ENCODE assay signal across 8 cellular contexts in the genomic region with DNA sequence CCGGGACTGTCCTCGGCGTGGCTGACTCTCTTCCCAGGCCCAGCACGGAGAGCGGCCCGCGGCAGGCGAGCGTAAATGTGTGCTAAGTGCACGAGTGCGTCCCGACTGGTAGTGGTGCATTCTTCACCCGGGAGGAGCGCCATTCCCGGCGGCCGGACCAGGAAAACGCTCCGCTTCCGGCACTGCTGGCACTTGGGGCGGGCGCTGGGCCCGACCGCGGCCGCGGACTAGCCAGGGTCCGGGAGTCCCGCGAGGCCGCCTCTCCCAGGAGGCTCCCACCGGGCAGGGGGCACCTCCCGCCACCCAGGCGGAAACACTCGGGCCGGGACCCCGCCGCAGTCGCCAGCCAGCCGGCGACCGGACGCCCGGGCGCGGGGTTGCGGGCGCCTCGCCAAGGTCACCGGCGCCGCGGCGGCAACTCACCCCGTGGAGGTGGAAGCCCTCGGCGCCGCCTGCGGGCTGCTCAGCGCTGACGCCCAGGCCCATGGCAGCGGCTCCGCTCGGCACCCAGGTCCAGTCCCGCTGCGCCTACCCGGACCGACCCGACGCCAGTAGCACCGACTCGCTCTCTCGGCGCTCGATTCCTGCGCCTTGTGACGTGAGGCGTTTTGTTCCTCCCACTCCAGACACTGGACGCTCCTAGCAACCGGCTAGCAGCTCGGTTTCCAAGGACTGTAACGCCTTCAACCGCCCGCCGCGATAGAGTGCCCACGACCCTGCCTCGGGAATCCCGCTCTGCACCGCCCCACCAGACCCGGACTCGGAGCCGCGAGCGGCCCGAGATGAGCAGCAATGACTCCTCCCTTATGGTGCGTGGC. TPM values are rescaled to one million over a fixed set of nuclear protein-coding genes. Genes with fewer than 3 reads are reported as not detected.
DNase-seq lines count a peak whose midpoint lies in the region; ATAC-seq and TF ChIP-seq lines count a peak whose summit lies in the region.

A gene (minus strand): TSS at position 572 of the 818 bp plus-strand sequence. CDS start 86 bp downstream, at position 486.
A gene with protein sequence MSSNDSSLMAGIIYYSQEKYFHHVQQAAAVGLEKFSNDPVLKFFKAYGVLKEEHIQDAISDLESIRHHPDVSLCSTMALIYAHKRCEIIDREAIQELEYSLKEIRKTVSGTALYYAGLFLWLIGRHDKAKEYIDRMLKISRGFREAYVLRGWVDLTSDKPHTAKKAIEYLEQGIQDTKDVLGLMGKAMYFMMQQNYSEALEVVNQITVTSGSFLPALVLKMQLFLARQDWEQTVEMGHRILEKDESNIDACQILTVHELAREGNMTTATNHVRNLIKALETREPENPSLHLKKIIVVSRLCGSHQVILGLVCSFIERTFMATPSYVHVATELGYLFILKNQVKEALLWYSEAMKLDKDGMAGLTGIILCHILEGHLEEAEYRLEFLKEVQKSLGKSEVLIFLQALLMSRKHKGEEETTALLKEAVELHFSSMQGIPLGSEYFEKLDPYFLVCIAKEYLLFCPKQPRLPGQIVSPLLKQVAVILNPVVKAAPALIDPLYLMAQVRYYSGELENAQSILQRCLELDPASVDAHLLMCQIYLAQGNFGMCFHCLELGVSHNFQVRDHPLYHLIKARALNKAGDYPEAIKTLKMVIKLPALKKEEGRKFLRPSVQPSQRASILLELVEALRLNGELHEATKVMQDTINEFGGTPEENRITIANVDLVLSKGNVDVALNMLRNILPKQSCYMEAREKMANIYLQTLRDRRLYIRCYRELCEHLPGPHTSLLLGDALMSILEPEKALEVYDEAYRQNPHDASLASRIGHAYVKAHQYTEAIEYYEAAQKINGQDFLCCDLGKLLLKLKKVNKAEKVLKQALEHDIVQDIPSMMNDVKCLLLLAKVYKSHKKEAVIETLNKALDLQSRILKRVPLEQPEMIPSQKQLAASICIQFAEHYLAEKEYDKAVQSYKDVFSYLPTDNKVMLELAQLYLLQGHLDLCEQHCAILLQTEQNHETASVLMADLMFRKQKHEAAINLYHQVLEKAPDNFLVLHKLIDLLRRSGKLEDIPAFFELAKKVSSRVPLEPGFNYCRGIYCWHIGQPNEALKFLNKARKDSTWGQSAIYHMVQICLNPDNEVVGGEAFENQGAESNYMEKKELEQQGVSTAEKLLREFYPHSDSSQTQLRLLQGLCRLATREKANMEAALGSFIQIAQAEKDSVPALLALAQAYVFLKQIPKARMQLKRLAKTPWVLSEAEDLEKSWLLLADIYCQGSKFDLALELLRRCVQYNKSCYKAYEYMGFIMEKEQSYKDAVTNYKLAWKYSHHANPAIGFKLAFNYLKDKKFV (N-terminal part only) (plus strand): TSS at position 625 of the 818 bp plus-strand sequence. CDS start 158 bp downstream, at position 783.

- no peaks in the 10 kb centered on the region for H3K4me1 ChIP-seq in colonic mucosa

- peak within 1 kb of the TSS; percentile 77 for H3K27ac Mint-ChIP-seq in activated CD4-positive, alpha-beta T cell treated with anti-CD3 and anti-CD28 coated beads for 36 hours

- no peaks in the 10 kb centered on the region for H3K27me3 Mint-ChIP-seq in activated CD4-positive, alpha-beta T cell treated with anti-CD3 and anti-CD28 coated beads for 36 hours

- H3K9ac ChIP-seq in colonic mucosa (ENCODE audit: low read depth in 2 of 2, low read length in 2 of 2) = peak within 1 kb of the TSS; percentile 90 to 96

- H3K36me3 Mint-ChIP-seq in activated CD4-positive, alpha-beta T cell treated with anti-CD3 and anti-CD28 coated beads for 36 hours (ENCODE audit: low read depth) = peaks cover 1% of the 10 kb centered on the region

- POLR2A ChIA-PET in AG04450 (lab: Yijun Ruan, JAX) = interaction anchor here (0.7 to 1.5 kb wide), 4 partner anchors 9 to 70 kb away, joined by 4 to 7 read pairs (median 6); no protein-coding TSS in a partner anchor
- POLR2A ChIA-PET in activated CD4-positive, alpha-beta T cell treated with anti-CD3 and anti-CD28 coated beads for 36 hours (lab: Charles Lee) = interaction anchor here (1.0 kb wide), 1 partner anchor 43 kb away, joined by 5 read pairs; no protein-coding TSS in a partner anchor

- H3K36me3 ChIP-seq in colonic mucosa = no peaks in the 10 kb centered on the region

- ATAC-seq in GM18858 (IDR thresholded peaks at IDR 0.05; ENCODE audit: unreplicated experiment) (peak; percentile 34), HG03103 (IDR thresholded peaks at IDR 0.05; ENCODE audit: low read depth, unreplicated experiment) (peak; percentile 30), left colon (peak; percentile 88)
- ATAC-seq in activated CD4-positive, alpha-beta T cell treated with anti-CD3 and anti-CD28 coated beads for 36 hours = peak; percentile 70

- intact Hi-C loops in activated CD4-positive, alpha-beta T cell treated with anti-CD3 and anti-CD28 coated beads for 36 hours (cut with DNase I, micrococcal nuclease) = loop anchor here (1.0 to 10.0 kb wide), 5 partner anchors 56 to 278 kb away; a partner anchor contains a TSS
- intact Hi-C loops in colonic mucosa (cut with DNase I) (no loop called here), left colon (cut with DNase I, micrococcal nuclease) (no loop called here)

- H3K9me3 ChIP-seq in AG04450 (ENCODE audit: control insufficient read depth, insufficient read depth, low read length) = no peaks in the 10 kb centered on the region; the same call in 1 of the 2 replicates
- no peaks in the 10 kb centered on the region for H3K9me3 ChIP-seq in colonic mucosa

- TF ChIP-seq CTCF in AG04450 (IDR thresholded peaks at IDR 0.05; ENCODE audit: low read depth, low read length) (no peak), colonic mucosa (IDR thresholded peaks at IDR 0.05) (no peak)

- DNase-seq in AG04450 (ENCODE audit: low read depth, low spot score) (peak; percentile 58), NCI-H226 (peak; percentile 87), colonic mucosa (peak; percentile 93), left colon (peak; percentile 90)
- DNase-seq in activated CD4-positive, alpha-beta T cell treated with anti-CD3 and anti-CD28 coated beads for 36 hours = peak; percentile 80
- peak; percentile 29 to 56 (median 44) for DNase-seq in stimulated activated CD4-positive, alpha-beta T cell treated with anti-CD3 and anti-CD28 coated beads, Interleukin-1b, Interleukin-23, amount 100 ng/mL, for 24 hours (ENCODE audit: low read depth in 4 of 4, low spot score in 1 of 4)

- H3K27ac ChIP-seq in AG04450 (ENCODE audit: low read depth, low read length) (peak within 1 kb of the TSS; percentile 70), colonic mucosa (peak within 1 kb of the TSS; percentile 94)

- H3K4me3 ChIP-seq in AG04450 (ENCODE audit: low read depth, low read length) (peak within 1 kb of the TSS; percentile 92), colonic mucosa (peak within 1 kb of the TSS; percentile 91)

- CTCF ChIA-PET in AG04450 (lab: Charles Lee) = interaction anchor here (1.5 to 2.9 kb wide), 5 partner anchors 18 to 185 kb away, joined by 4 to 19 read pairs (median 12); no protein-coding TSS in a partner anchor
- CTCF ChIA-PET in activated CD4-positive, alpha-beta T cell treated with anti-CD3 and anti-CD28 coated beads for 36 hours (lab: Charles Lee) = interaction anchor here (0.6 to 5.3 kb wide), 5 partner anchors 11 to 184 kb away, joined by 3 to 29 read pairs (median 7); no protein-coding TSS in a partner anchor

- peaks cover 36% of the 10 kb centered on the region for H3K4me1 Mint-ChIP-seq in activated CD4-positive, alpha-beta T cell treated with anti-CD3 and anti-CD28 coated beads for 36 hours

- peak within 1 kb of the TSS; percentile 83 for H3K4me3 Mint-ChIP-seq in activated CD4-positive, alpha-beta T cell treated with anti-CD3 and anti-CD28 coated beads for 36 hours

- H3K27me3 ChIP-seq in AG04450 (ENCODE audit: control insufficient read depth, insufficient read depth, low read length) (no peaks in the 10 kb centered on the region), colonic mucosa (no peaks in the 10 kb centered on the region)

- no peaks in the 10 kb centered on the region for H3K9me3 Mint-ChIP-seq in activated CD4-positive, alpha-beta T cell treated with anti-CD3 and anti-CD28 coated beads for 36 hours (ENCODE audit: low read depth)

RNA-seq across cellular contexts. Expression of the first gene that starts in this region (rescaled TPM):
- 43.7 and 47.6 TPM in 2 replicates for polyA plus RNA-seq in AG04450 (2011; rRNA removed)
- 45.7 and 60.5 TPM in 2 replicates for polyA minus RNA-seq in AG04450 (2011; rRNA and poly(A)+ RNA removed)
- total RNA-seq in activated CD4-positive, alpha-beta T cell treated with anti-CD3 and anti-CD28 coated beads for 36 hours = 10 to 100 TPM; 23.0 to 23.8 TPM
- total RNA-seq in colonic mucosa = 100 to 1,000 TPM in 1 of 2 donors, 10 to 100 TPM in 1; 84.2 to 106 TPM
- 100 to 1,000 TPM in 1 of 2 donors, 10 to 100 TPM in 1; 86.8 to 106 TPM for total RNA-seq in left colon

RNA-seq across cellular contexts. Expression of the second gene that starts in this region (rescaled TPM):
- 1.6 and 2.8 TPM in 2 replicates for polyA plus RNA-seq in AG04450 (2011; rRNA removed)
- polyA minus RNA-seq in AG04450 (2011; rRNA and poly(A)+ RNA removed) = 3.0 and 4.2 TPM in 2 replicates
- total RNA-seq in activated CD4-positive, alpha-beta T cell treated with anti-CD3 and anti-CD28 coated beads for 36 hours = 1 to 10 TPM; 1.8 to 2.3 TPM
- total RNA-seq in colonic mucosa (1 to 10 TPM; 2.8 to 6.1 TPM), left colon (1 to 10 TPM; 4.5 to 8.3 TPM)

Comparison
In these comparisons a context has a peak if more than half of its experiments do, and no peak if none do; other contexts are left out.
1. Peak in every context shown above with its lines: DNase-seq, ATAC-seq, H3K4me3 ChIP-seq and H3K27ac ChIP-seq.
2. ATAC-seq: peak in every context shown above with its lines; median percentile 88 in left colon; 70 in activated CD4-positive, alpha-beta T cell treated with anti-CD3 and anti-CD28 coated beads for 36 hours; 34 in GM18858; 30 in HG03103.
3. intact Hi-C loops: an anchor here in activated CD4-positive, alpha-beta T cell treated with anti-CD3 and anti-CD28 coated beads for 36 hours (1.0 to 10.0 kb wide); none called in colonic mucosa and left colon.